Comparison of ENCODE assay signal across 9 cellular contexts in genomic region chr7:128352138-128352537, GRCh38. TPM values are rescaled to one million over a fixed set of nuclear protein-coding genes. Genes with fewer than 3 reads are reported as not detected.
A peak's percentile ranks its signal among the peaks of the same experiment; 100 is the strongest.
DNase-seq lines count a peak whose midpoint lies in the region; ATAC-seq and TF ChIP-seq lines count a peak whose summit lies in the region.
"Had no signal": no experiment of that assay in that cellular context is flagged by ENCODE, and none has a peak within 500 bp of the region (broad histone marks: within the 10 kb centered on the region; RNA-seq: fewer than 3 reads in every experiment).

No MANE protein-coding gene starts in this region.

- 31 to 35% methylated on average over 15 to 26 of the region's 35 CpGs for WGBS in lower leg skin, 2 donors

- H3K27me3 ChIP-seq in iPS-15b (ENCODE audit: control insufficient read depth, insufficient read depth, low read length), result peaks cover 78% of the 10 kb centered on the region

- H3K9ac ChIP-seq in iPS-15b (ENCODE audit: low read depth, low read length), result no peak overlapping the region

- intact Hi-C loops in lower leg skin (cut with DNase I; ENCODE audit: low total_unique reads), result loop anchor here (5.0 kb wide), 1 partner anchor 35 kb away; no protein-coding TSS in a partner anchor

- peak; percentile 37 for ATAC-seq in activated CD4-positive, CD25-positive, alpha-beta regulatory T cell treated with anti-CD3 and anti-CD28 coated beads, Interleukin-2, amount 50 U/mL, for 24 hours
- no peak for ATAC-seq in HG03469 (IDR thresholded peaks at IDR 0.05; ENCODE audit: unreplicated experiment)

- peaks cover 2% of the 10 kb centered on the region for H3K4me1 ChIP-seq in iPS-15b (ENCODE audit: control insufficient read depth, insufficient read depth, low read length)
- H3K4me1 ChIP-seq: SJSA1 had no signal

- TF ChIP-seq POLR2A in lower leg skin (IDR thresholded peaks at IDR 0.05), result no peak

- H3K9me3 ChIP-seq in iPS-15b (ENCODE audit: control insufficient read depth, insufficient read depth, low read length), result no peaks in the 10 kb centered on the region

- no peak for DNase-seq in activated CD4-positive, CD25-positive, alpha-beta regulatory T cell (lab: John Stamatoyannopoulos, UW)
- DNase-seq in amniotic epithelial cell (ENCODE audit: low read depth) (peak; percentile 34), lower leg skin (ENCODE audit: low spot score in 2 of 2) (no peak), NCI-H2227 treated with DMSO at 0.1 percent for 48 hours (lab: John Stamatoyannopoulos, UW) (no peak)
- peak; percentile 57 for DNase-seq in stimulated activated CD4-positive, alpha-beta T cell treated with anti-CD3 and anti-CD28 coated beads, Interleukin-15, amount 100 ng/mL, for 24 hours

- peak overlapping the region; percentile 13 for H3K4me3 ChIP-seq in iPS-15b (ENCODE audit: low read depth, low read length)
- H3K4me3 ChIP-seq in lower leg skin (ENCODE audit: low read depth, poor library complexity, severe bottlenecking), result no peak overlapping the region
- H3K4me3 ChIP-seq: SJSA1 had no signal

- TF ChIP-seq CTCF in lower leg skin (IDR thresholded peaks at IDR 0.05), result no peak

- no peaks in the 10 kb centered on the region for H3K36me3 ChIP-seq in iPS-15b (ENCODE audit: control insufficient read depth, insufficient read depth, low read length)
- H3K36me3 ChIP-seq: SJSA1 had no signal

RNA-seq across cellular contexts. Expression of gene RBM28, which starts 8.4 kb away (rescaled TPM):
- total RNA-seq in lower leg skin, result 10 to 100 TPM; 15.4 to 42.7 (median 19.1) TPM

RNA-seq across cellular contexts. Expression of gene PRRT4, which starts 9.4 kb away (rescaled TPM):
- total RNA-seq in lower leg skin, result 1 to 10 TPM; 1.3 to 4.5 (median 1.9) TPM
- total RNA-seq: SJSA1 had no signal

RNA-seq across cellular contexts. Expression of gene IMPDH1, which starts 57.6 kb away (rescaled TPM):
- 10 to 100 TPM; 45.6 to 71.7 (median 48.7) TPM for total RNA-seq in lower leg skin

Comparison
In these comparisons a context has a peak if more than half of its experiments do, and no peak if none do; other contexts are left out.
1. DNase-seq: peak in amniotic epithelial cell (single experiment) and stimulated activated CD4-positive, alpha-beta T cell treated with anti-CD3 and anti-CD28 coated beads, Interleukin-15, amount 100 ng/mL, for 24 hours (single experiment); none in activated CD4-positive, CD25-positive, alpha-beta regulatory T cell (0 of 4), lower leg skin (0 of 2) and NCI-H2227 treated with DMSO at 0.1 percent for 48 hours (single experiment).